In genomic region chr4:142563682-142564291, GRCh38 we compare ENCODE assay signal across 14 cellular contexts.
DNase-seq lines count a peak whose midpoint lies in the region; ATAC-seq lines count a peak whose summit lies in the region.
"Had no signal": no experiment of that assay in that cellular context is flagged by ENCODE, and none has a peak within 500 bp of the region (broad histone marks: within the 10 kb centered on the region; RNA-seq: fewer than 3 reads in every experiment).

No MANE protein-coding gene starts in this region.

- H3K27me3 ChIP-seq in mesenchymal stem cell (ENCODE audit: control insufficient read depth in 1 of 2, insufficient read depth in 1 of 2, low read length in 2 of 2): no peaks in the 10 kb centered on the region

- no peak overlapping the region for H3K4ac ChIP-seq in mesenchymal stem cell (ENCODE audit: low read depth in 1 of 2, low read length in 2 of 2)

- peak overlapping the region; percentile 14 for H3K4me3 Mint-ChIP-seq in T-helper 1 cell treated with Interleukin-12 subunit alpha and Interleukin-12 subunit beta and Interleukin-4 antibody, amounts not matched to agents 30 μg/mL and 1 μg/mL, for 36 hours
- H3K4me3 Mint-ChIP-seq: activated naive CD8-positive, alpha-beta T cell treated with anti-CD3 and anti-CD28 coated beads, Interleukin-2, amount 10 ng/mL, durations not matched to agents 7 days and 5 days had no signal

- no peak overlapping the region for H3K14ac ChIP-seq in mesenchymal stem cell (ENCODE audit: low read length in 2 of 2)

- peak overlapping the region; percentile 74 for H3K27ac Mint-ChIP-seq in T-helper 1 cell treated with Interleukin-12 subunit alpha and Interleukin-12 subunit beta and Interleukin-4 antibody, amounts not matched to agents 30 μg/mL and 1 μg/mL, for 36 hours
- H3K27ac Mint-ChIP-seq: activated naive CD8-positive, alpha-beta T cell treated with anti-CD3 and anti-CD28 coated beads, Interleukin-2, amount 10 ng/mL, durations not matched to agents 7 days and 5 days had no signal

- peak overlapping the region; percentile 94 for H3K27ac ChIP-seq in mesenchymal stem cell (ENCODE audit: low read length, poor library complexity, severe bottlenecking)

- peaks cover 43% of the 10 kb centered on the region for H3K4me1 Mint-ChIP-seq in T-helper 1 cell treated with Interleukin-12 subunit alpha and Interleukin-12 subunit beta and Interleukin-4 antibody, amounts not matched to agents 30 μg/mL and 1 μg/mL, for 36 hours (ENCODE audit: low read depth)

- H3K36me3 ChIP-seq in mesenchymal stem cell (ENCODE audit: control insufficient read depth in 1 of 2, insufficient read depth in 2 of 2, low read depth in 1 of 2, low read length in 2 of 2): no peaks in the 10 kb centered on the region

- H3K9me3 ChIP-seq in mesenchymal stem cell (ENCODE audit: control insufficient read depth, low read length): no peaks in the 10 kb centered on the region

- H3K4me1 ChIP-seq in mesenchymal stem cell (ENCODE audit: control insufficient read depth, insufficient read depth, low read depth, low read length): peaks cover 5% of the 10 kb centered on the region

- no peaks in the 10 kb centered on the region for H3K9me3 Mint-ChIP-seq in T-helper 1 cell treated with Interleukin-12 subunit alpha and Interleukin-12 subunit beta and Interleukin-4 antibody, amounts not matched to agents 30 μg/mL and 1 μg/mL, for 36 hours

- H2BK15ac ChIP-seq in mesenchymal stem cell (ENCODE audit: low read depth, poor library complexity, severe bottlenecking): no peak overlapping the region

- H3K4me2 ChIP-seq in mesenchymal stem cell (ENCODE audit: low read length, poor library complexity, severe bottlenecking): peak overlapping the region; percentile 26

- H4K91ac ChIP-seq in mesenchymal stem cell (ENCODE audit: low read length): peak overlapping the region; percentile 39

- H3K36me3 Mint-ChIP-seq in T-helper 1 cell treated with Interleukin-12 subunit alpha and Interleukin-12 subunit beta and Interleukin-4 antibody, amounts not matched to agents 30 μg/mL and 1 μg/mL, for 36 hours (ENCODE audit: low read depth): peaks cover 9% of the 10 kb centered on the region

- no peak overlapping the region for H3K4me3 ChIP-seq in mesenchymal stem cell (ENCODE audit: insufficient read depth in 1 of 2, low read depth in 1 of 2, low read length in 2 of 2)

- ATAC-seq in HG03196 (IDR thresholded peaks at IDR 0.05; ENCODE audit: unreplicated experiment) (peak; percentile 37), left lobe of liver (no peak), GM18858 (IDR thresholded peaks at IDR 0.05; ENCODE audit: unreplicated experiment) (no peak)
- ATAC-seq: Panc1 had no signal

- H2AK5ac ChIP-seq in mesenchymal stem cell (ENCODE audit: low read length, severe bottlenecking): no peak overlapping the region

- H4K8ac ChIP-seq in mesenchymal stem cell (ENCODE audit: low read length): no peak overlapping the region

- no peak overlapping the region for H3K23ac ChIP-seq in mesenchymal stem cell (ENCODE audit: low read length in 2 of 2)

- no peaks in the 10 kb centered on the region for H3K27me3 Mint-ChIP-seq in T-helper 1 cell treated with Interleukin-12 subunit alpha and Interleukin-12 subunit beta and Interleukin-4 antibody, amounts not matched to agents 30 μg/mL and 1 μg/mL, for 36 hours (ENCODE audit: low read depth)
- H3K27me3 Mint-ChIP-seq: activated naive CD8-positive, alpha-beta T cell treated with anti-CD3 and anti-CD28 coated beads, Interleukin-2, amount 10 ng/mL, durations not matched to agents 7 days and 5 days had no signal

- no peak overlapping the region for H3K9ac ChIP-seq in mesenchymal stem cell (ENCODE audit: low read length)

- DNase-seq in T-helper 1 cell: no peak
- DNase-seq in amniotic epithelial cell (ENCODE audit: low read depth): peak; percentile 59
- no peak for DNase-seq in mesenchymal stem cell
- no peak for DNase-seq in left lobe of liver (ENCODE audit: low spot score)
- no peak for DNase-seq in activated effector memory CD4-positive, alpha-beta T cell treated with anti-CD3 and anti-CD28 coated beads, Interleukin-2, amount 50 U/mL, for 16 hours
- DNase-seq: 8988T; activated naive CD8-positive, alpha-beta T cell treated with anti-CD3 and anti-CD28 coated beads, Interleukin-2, amount 10 ng/mL, durations not matched to agents 7 days and 5 days; DMS79 treated with DMSO at 0.1 percent for 48 hours; KBM-7; NCI-H2107 had no signal

- no peak overlapping the region for H2BK120ac ChIP-seq in mesenchymal stem cell (ENCODE audit: low read depth, low read length)

- H2BK5ac ChIP-seq in mesenchymal stem cell (ENCODE audit: low read depth, low read length, poor library complexity, severe bottlenecking): peak overlapping the region; percentile 15

- H3K18ac ChIP-seq in mesenchymal stem cell (ENCODE audit: low read depth in 1 of 2, low read length in 2 of 2): no peak overlapping the region

- H2AFZ ChIP-seq in mesenchymal stem cell (ENCODE audit: low read depth, low read length): no peak overlapping the region

- H3K79me1 ChIP-seq in mesenchymal stem cell (replicated peaks; ENCODE audit: low read length, poor library complexity, severe bottlenecking): no peaks in the 10 kb centered on the region

- no peak overlapping the region for H2BK12ac ChIP-seq in mesenchymal stem cell (ENCODE audit: low read length in 2 of 2)

- 78% methylated on average over 6 of the region's 6 CpGs for WGBS in mesenchymal stem cell
